ENCODE assay signal across 8 cellular contexts in the genomic region with DNA sequence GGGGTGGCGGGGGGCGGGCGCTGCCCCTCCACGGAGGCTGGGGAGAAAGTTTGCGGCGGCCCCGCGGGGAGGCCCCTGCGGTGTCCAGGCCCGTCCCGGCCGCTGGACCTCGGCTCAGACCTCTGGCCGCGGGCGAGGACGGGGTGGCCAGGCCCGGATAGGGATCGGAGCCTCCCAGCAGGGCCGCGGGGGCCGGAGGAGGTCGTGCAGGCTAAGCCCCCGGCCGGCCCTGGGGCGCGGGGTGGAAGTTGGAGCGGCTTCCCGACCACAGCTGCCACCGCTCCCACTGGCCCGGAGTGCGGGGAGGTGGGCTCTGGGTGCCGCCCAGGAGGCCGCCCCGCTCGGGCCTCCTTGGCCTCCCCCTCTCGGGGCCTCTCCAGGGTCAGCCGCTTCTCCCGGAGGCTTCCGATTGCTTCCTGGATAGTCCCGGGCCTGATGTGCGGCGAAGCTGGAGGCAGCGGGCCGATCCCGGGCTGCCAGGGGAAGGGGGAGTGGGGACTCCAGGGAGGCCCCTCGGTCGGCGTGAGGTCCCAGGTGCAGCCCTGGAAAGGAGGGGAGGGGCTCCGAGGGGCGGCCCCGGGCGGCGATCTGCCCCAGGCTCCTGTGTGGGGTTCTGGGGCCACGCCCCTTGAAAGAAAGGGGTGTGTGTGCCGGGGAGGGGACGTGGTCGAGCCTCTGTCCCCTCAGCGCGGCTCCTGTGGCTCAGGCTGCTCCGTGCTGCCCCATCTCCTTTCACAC. TPM values are rescaled to one million over a fixed set of nuclear protein-coding genes. Genes with fewer than 3 reads are reported as not detected.
DNase-seq lines count a peak whose midpoint lies in the region; ATAC-seq and TF ChIP-seq lines count a peak whose summit lies in the region.

No MANE protein-coding gene starts in this region.

- H3K79me2 ChIP-seq in GM23338 (replicated peaks; ENCODE audit: insufficient read depth), result peaks cover 38% of the 10 kb centered on the region

- H3K4me1 Mint-ChIP-seq in GM23338, result peaks cover 6% of the 10 kb centered on the region
- peaks cover 11% of the 10 kb centered on the region for H3K4me1 Mint-ChIP-seq in central memory CD8-positive, alpha-beta T cell

- H3K9me3 Mint-ChIP-seq in GM23338, result no peaks in the 10 kb centered on the region
- H3K9me3 Mint-ChIP-seq in central memory CD8-positive, alpha-beta T cell, result no peaks in the 10 kb centered on the region

- peaks cover 4% of the 10 kb centered on the region for H3K4me1 ChIP-seq in GM23338 (ENCODE audit: insufficient read depth)
- no peaks in the 10 kb centered on the region for H3K4me1 ChIP-seq in right lobe of liver

- whole genome bisulfite sequencing in right lobe of liver (ENCODE audit: insufficient coverage, low coverage, low lambda C conversion rate, missing lambda C conversion rate), result 20% methylated on average over 3 of the region's 61 CpGs

- H3K36me3 ChIP-seq in GM23338 (ENCODE audit: insufficient read depth) (no peaks in the 10 kb centered on the region), right lobe of liver (no peaks in the 10 kb centered on the region)

- peaks cover 21% of the 10 kb centered on the region for H3K27me3 Mint-ChIP-seq in GM23338 (ENCODE audit: insufficient read depth, low read depth, poor library complexity)
- peaks cover 14% of the 10 kb centered on the region for H3K27me3 Mint-ChIP-seq in central memory CD8-positive, alpha-beta T cell

- H3K9me2 ChIP-seq in GM23338 (ENCODE audit: insufficient read depth), result no peaks in the 10 kb centered on the region

- intact Hi-C loops in right lobe of liver (cut with DNase I), result no loop called here

- H3K27me3 ChIP-seq in GM23338 (ENCODE audit: insufficient read depth) (0 out of 2 replicates have a peak, but pooled peaks cover 10% of the 10 kb centered on the region), right lobe of liver (no peaks in the 10 kb centered on the region)

- peak overlapping the region; percentile 72 for H3K4me3 ChIP-seq in GM23338
- H3K4me3 ChIP-seq in right lobe of liver, result peak overlapping the region; percentile 47 to 69 (median 56)

- H4K20me1 ChIP-seq in GM23338 (replicated peaks; ENCODE audit: insufficient read depth), result no peaks in the 10 kb centered on the region; the same call in 1 of the 2 replicates

- ATAC-seq in GM23338 (peak; percentile 69), right lobe of liver (no peak)
- ATAC-seq in central memory CD8-positive, alpha-beta T cell (replicated peaks; ENCODE audit: extremely low read depth, poor library complexity, severe bottlenecking), result no peak

- H3K9me3 ChIP-seq in right lobe of liver, result no peaks in the 10 kb centered on the region

- TF ChIP-seq CTCF in GM23338 (conservative IDR thresholded peaks at IDR 0.05; ENCODE audit: low read depth in 2 of 2), result no peak
- TF ChIP-seq CTCF in right lobe of liver (IDR thresholded peaks at IDR 0.05), result no peak

- DNase-seq in AG08396 (ENCODE audit: low spot score) (peak; percentile 55), GM23338 (ENCODE audit: low spot score) (peak; percentile 87), T follicular helper cell (ENCODE audit: low read depth) (peak; percentile 22), right lobe of liver (peak in 1 of 3 donors; percentile 39), NCI-H1048 (lab: John Stamatoyannopoulos, UW) (no peak), mucosa of gallbladder (ENCODE audit: low spot score) (no peak)
- no peak for DNase-seq in central memory CD8-positive, alpha-beta T cell (ENCODE audit: low spot score in 2 of 2)
- DNase-seq in stimulated activated naive CD4-positive, alpha-beta T cell (lab: John Stamatoyannopoulos, UW), result peak in 5 of 6 experiments; percentile 14 to 53 (median 27)

- H3K4me3 Mint-ChIP-seq in GM23338, result peak overlapping the region; percentile 63
- H3K4me3 Mint-ChIP-seq in central memory CD8-positive, alpha-beta T cell, result peak overlapping the region; percentile 46

- no peak overlapping the region for H2AFZ ChIP-seq in GM23338

- no peak for TF ChIP-seq POLR2A in right lobe of liver (IDR thresholded peaks at IDR 0.05)

- H3F3A ChIP-seq in GM23338 (replicated peaks; ENCODE audit: low read depth), result no peaks in the 10 kb centered on the region

- H3K36me3 Mint-ChIP-seq in GM23338 (ENCODE audit: low read depth), result no peaks in the 10 kb centered on the region; the same call in 2 of the 3 replicates
- H3K36me3 Mint-ChIP-seq in central memory CD8-positive, alpha-beta T cell (ENCODE audit: insufficient read depth), result peaks cover 8% of the 10 kb centered on the region

- H3K27ac ChIP-seq in GM23338 (ENCODE audit: low read depth), result no peak overlapping the region
- H3K27ac ChIP-seq in right lobe of liver, result no peak overlapping the region

- H3K4me2 ChIP-seq in GM23338, result peak overlapping the region; percentile 84

- H3K27ac Mint-ChIP-seq in GM23338, result no peak overlapping the region
- H3K27ac Mint-ChIP-seq in central memory CD8-positive, alpha-beta T cell (ENCODE audit: low read depth), result no peak overlapping the region

TF ChIP-seq in GM23338, 12 proteins besides CTCF, POLR2A, EP300 and RAD21 (continues in another document):
- no peak for TF ChIP-seq STAT1 (IDR thresholded peaks at IDR 0.05; ENCODE audit: unreplicated experiment)
- TF ChIP-seq NANOG (IDR thresholded peaks at IDR 0.05; ENCODE audit: borderline replicate concordance), result no peak
- TF ChIP-seq EZH2 (IDR thresholded peaks at IDR 0.05; ENCODE audit: low read depth, unreplicated experiment), result no peak
- TF ChIP-seq POLR2AphosphoS5 (IDR thresholded peaks at IDR 0.05; ENCODE audit: low read depth), result no peak
- TF ChIP-seq, protein P1, sequence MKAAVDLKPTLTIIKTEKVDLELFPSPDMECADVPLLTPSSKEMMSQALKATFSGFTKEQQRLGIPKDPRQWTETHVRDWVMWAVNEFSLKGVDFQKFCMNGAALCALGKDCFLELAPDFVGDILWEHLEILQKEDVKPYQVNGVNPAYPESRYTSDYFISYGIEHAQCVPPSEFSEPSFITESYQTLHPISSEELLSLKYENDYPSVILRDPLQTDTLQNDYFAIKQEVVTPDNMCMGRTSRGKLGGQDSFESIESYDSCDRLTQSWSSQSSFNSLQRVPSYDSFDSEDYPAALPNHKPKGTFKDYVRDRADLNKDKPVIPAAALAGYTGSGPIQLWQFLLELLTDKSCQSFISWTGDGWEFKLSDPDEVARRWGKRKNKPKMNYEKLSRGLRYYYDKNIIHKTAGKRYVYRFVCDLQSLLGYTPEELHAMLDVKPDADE (IDR thresholded peaks at IDR 0.05), result no peak
- no peak for TF ChIP-seq ZNF114 (CRISPR knock-in tag; IDR thresholded peaks at IDR 0.05)
- TF ChIP-seq ZNF331 (CRISPR knock-in tag; IDR thresholded peaks at IDR 0.05; ENCODE audit: low read depth), result no peak
- no peak for TF ChIP-seq JUNB (IDR thresholded peaks at IDR 0.05; ENCODE audit: unreplicated experiment)

RNA-seq across cellular contexts. Expression of a gene that starts 0.9 kb away (rescaled TPM):
- total RNA-seq in GM23338 (2014; rRNA removed; shearing (Covaris generic)), result 73.5 and 80.2 TPM in 2 replicates
- polyA plus RNA-seq in GM23338 (2016; fragmentation: Nextera tagmentation; extraction: Ambion mirVana), result 10.6 and 11.0 TPM in 2 replicates
- 1 to 10 TPM; 2.0 to 8.7 (median 5.6) TPM for total RNA-seq in right lobe of liver
- total RNA-seq in mucosa of gallbladder, result 41.5 TPM

Comparison
In these comparisons a context has a peak if more than half of its experiments do, and no peak if none do; other contexts are left out.
1. DNase-seq: peak in AG08396 (single experiment), GM23338 (single experiment), T follicular helper cell (single experiment) and stimulated activated naive CD4-positive, alpha-beta T cell (5 of 6); none in central memory CD8-positive, alpha-beta T cell (0 of 2), NCI-H1048 (single experiment) and mucosa of gallbladder (single experiment).